Comparison of ENCODE assay signal across 28 cellular contexts in genomic region chr6:112600168-112600567, GRCh38.
DNase-seq lines count a peak whose midpoint lies in the region; ATAC-seq and TF ChIP-seq lines count a peak whose summit lies in the region.
"Had no signal": no experiment of that assay in that cellular context is flagged by ENCODE, and none has a peak within 500 bp of the region (broad histone marks: within the 10 kb centered on the region; RNA-seq: fewer than 3 reads in every experiment).

No MANE protein-coding gene starts in this region.

- H3K27me3 Mint-ChIP-seq in HFFc6 (ENCODE audit: insufficient read depth) (no peaks in the 10 kb centered on the region; the same call in none of the 2 replicates), neural progenitor cell (ENCODE audit: insufficient read depth, low read depth) (no peaks in the 10 kb centered on the region)
- H3K27me3 Mint-ChIP-seq: stimulated activated naive CD8-positive, alpha-beta T cell treated with anti-CD3 and anti-CD28 coated beads, Interleukin-15, amount 100 ng/mL, for 72 hours had no signal

- no peak for DNase-seq in AG09309 (ENCODE audit: low read depth)
- DNase-seq in HFFc6 = no peak
- DNase-seq in brain microvascular endothelial cell = no peak
- DNase-seq in neural progenitor cell (ENCODE audit: low spot score) = no peak
- no peak for DNase-seq in putamen (ENCODE audit: low spot score)
- no peak for DNase-seq in NCI-H526 (lab: John Stamatoyannopoulos, UW)
- DNase-seq: activated CD4-positive, alpha-beta T cell treated with anti-CD3 and anti-CD28 coated beads, Interleukin-2, amount 50 U/mL, for 48 hours; activated naive CD4-positive, alpha-beta T cell treated with Interleukin-2 at 50 U/mL for 16 hours; body of pancreas; C1 segment of cervical spinal cord; COR-L47; HCEC 1CT; mammary epithelial cell; NCI-H146; NCI-H446 treated with DMSO at 0.1 percent for 48 hours; NCI-H82; nephron progenitor cell; posterior cingulate gyrus; right lobe of liver; stimulated activated CD4-positive, alpha-beta T cell treated with anti-CD3 and anti-CD28 coated beads, Interleukin-2, amount 100 ng/mL, for 48 hours; stimulated activated naive CD8-positive, alpha-beta T cell treated with anti-CD3 and anti-CD28 coated beads, Interleukin-15, amount 100 ng/mL, for 72 hours had no signal

- in situ Hi-C loops in brain microvascular endothelial cell (cut with HindIII; ENCODE audit: low pct_ligation_motif_present, low sequenced_read_pairs) = no loop called here

- no peaks in the 10 kb centered on the region for H3K79me2 ChIP-seq in neural progenitor cell (ENCODE audit: low read depth)

- H3K9me3 ChIP-seq in neural progenitor cell (ENCODE audit: low read depth) = no peaks in the 10 kb centered on the region
- H3K9me3 ChIP-seq: body of pancreas, right lobe of liver, thoracic aorta had no signal

- ATAC-seq in HG03039 (IDR thresholded peaks at IDR 0.05; ENCODE audit: unreplicated experiment) = no peak
- ATAC-seq: activated CD4-positive, CD25-positive, alpha-beta regulatory T cell treated with anti-CD3 and anti-CD28 coated beads, Interleukin-2, amount 50 U/mL, for 24 hours; body of pancreas; right lobe of liver; stimulated activated naive CD8-positive, alpha-beta T cell treated with anti-CD3 and anti-CD28 coated beads, Interleukin-15, amount 100 ng/mL, for 72 hours had no signal

- H4K20me1 ChIP-seq in neural progenitor cell (ENCODE audit: low read depth) = no peaks in the 10 kb centered on the region

- H3K36me3 Mint-ChIP-seq in HFFc6 (ENCODE audit: low read depth) (no peaks in the 10 kb centered on the region), neural progenitor cell (peaks cover 2% of the 10 kb centered on the region)
- H3K36me3 Mint-ChIP-seq: IgD-negative memory B cell had no signal

- H3K4me3 Mint-ChIP-seq in HFFc6 (no peak overlapping the region), neural progenitor cell (no peak overlapping the region)
- H3K4me3 Mint-ChIP-seq: activated T-helper 1 cell treated with anti-CD3 and anti-CD28 coated beads, Interleukin-12 subunit alpha, Interleukin-12 subunit beta, Interleukin-2, Interleukin-4 antibody, amounts not matched to agents 30 ng/mL and 10 ng/mL and 1 ng/mL, durations not matched to agents 14 hours and 24 hours and 36 hours; IgD-negative memory B cell; nephron progenitor cell; stimulated activated naive CD8-positive, alpha-beta T cell treated with anti-CD3 and anti-CD28 coated beads, Interleukin-15, amount 100 ng/mL, for 72 hours; T-helper 1 cell treated with Interleukin-12 subunit alpha and Interleukin-12 subunit beta and Interleukin-4 antibody, amounts not matched to agents 30 μg/mL and 1 μg/mL, for 36 hours had no signal

- H3K36me3 ChIP-seq in brain microvascular endothelial cell (replicated peaks) = no peaks in the 10 kb centered on the region
- no peaks in the 10 kb centered on the region for H3K36me3 ChIP-seq in neural progenitor cell
- H3K36me3 ChIP-seq: right lobe of liver, thoracic aorta had no signal

- no peaks in the 10 kb centered on the region for H3K4me1 ChIP-seq in neural progenitor cell
- H3K4me1 ChIP-seq: body of pancreas, right lobe of liver had no signal

- H3K4me3 ChIP-seq in AG09309 (ENCODE audit: control insufficient read depth, low read depth, low read length) (no peak overlapping the region), brain microvascular endothelial cell (ENCODE audit: low read depth, low read length) (no peak overlapping the region), neural progenitor cell (no peak overlapping the region)
- H3K4me3 ChIP-seq: body of pancreas, right lobe of liver, thoracic aorta had no signal

- H3K9me3 Mint-ChIP-seq in HFFc6 = no peaks in the 10 kb centered on the region
- peaks cover 25% of the 10 kb centered on the region for H3K9me3 Mint-ChIP-seq in neural progenitor cell
- H3K9me3 Mint-ChIP-seq: activated T-helper 1 cell treated with anti-CD3 and anti-CD28 coated beads, Interleukin-12 subunit alpha, Interleukin-12 subunit beta, Interleukin-2, Interleukin-4 antibody, amounts not matched to agents 30 ng/mL and 10 ng/mL and 1 ng/mL, durations not matched to agents 14 hours and 24 hours and 36 hours; T-helper 1 cell treated with Interleukin-12 subunit alpha and Interleukin-12 subunit beta and Interleukin-4 antibody, amounts not matched to agents 30 μg/mL and 1 μg/mL, for 36 hours had no signal

- no peaks in the 10 kb centered on the region for H3K4me1 Mint-ChIP-seq in HFFc6 (ENCODE audit: low read depth)
- H3K4me1 Mint-ChIP-seq in neural progenitor cell = peaks cover 10% of the 10 kb centered on the region
- H3K4me1 Mint-ChIP-seq: IgD-negative memory B cell; nephron progenitor cell; stimulated activated naive CD8-positive, alpha-beta T cell treated with anti-CD3 and anti-CD28 coated beads, Interleukin-15, amount 100 ng/mL, for 72 hours had no signal

- H3K9ac ChIP-seq in neural progenitor cell = no peak overlapping the region

- H3K27ac ChIP-seq in brain microvascular endothelial cell (no peak overlapping the region), neural progenitor cell (no peak overlapping the region)
- H3K27ac ChIP-seq: body of pancreas, right lobe of liver, RWPE1, thoracic aorta had no signal

- H3K27ac Mint-ChIP-seq in HFFc6 (no peak overlapping the region), neural progenitor cell (no peak overlapping the region)
- H3K27ac Mint-ChIP-seq: activated T-helper 1 cell treated with anti-CD3 and anti-CD28 coated beads, Interleukin-12 subunit alpha, Interleukin-12 subunit beta, Interleukin-2, Interleukin-4 antibody, amounts not matched to agents 30 ng/mL and 10 ng/mL and 1 ng/mL, durations not matched to agents 14 hours and 24 hours and 36 hours; IgD-negative memory B cell; nephron progenitor cell; stimulated activated naive CD8-positive, alpha-beta T cell treated with anti-CD3 and anti-CD28 coated beads, Interleukin-15, amount 100 ng/mL, for 72 hours; T-helper 1 cell treated with Interleukin-12 subunit alpha and Interleukin-12 subunit beta and Interleukin-4 antibody, amounts not matched to agents 30 μg/mL and 1 μg/mL, for 36 hours had no signal

- H3K27me3 ChIP-seq in brain microvascular endothelial cell (replicated peaks) (no peaks in the 10 kb centered on the region), neural progenitor cell (no peaks in the 10 kb centered on the region)
- H3K27me3 ChIP-seq: body of pancreas, right lobe of liver had no signal

- no peak overlapping the region for H2AFZ ChIP-seq in neural progenitor cell (replicated peaks)

- H3F3A ChIP-seq in neural progenitor cell (ENCODE audit: low read depth) = no peaks in the 10 kb centered on the region

- TF ChIP-seq CTCF in AG09309 (IDR thresholded peaks at IDR 0.05; ENCODE audit: control insufficient read depth, insufficient read depth, low read depth, low read length, missing control alignments) (peak; percentile 26), HFFc6 (IDR thresholded peaks at IDR 0.05) (peak; percentile 45), brain microvascular endothelial cell (IDR thresholded peaks at IDR 0.05; ENCODE audit: low read depth, low read length, missing control alignments) (peak; percentile 30), neural progenitor cell (IDR thresholded peaks at IDR 0.05) (peak; percentile 6)

- no peak overlapping the region for H3K4me2 ChIP-seq in neural progenitor cell
